Comparison of ENCODE assay signal across 16 cellular contexts in the genomic region with DNA sequence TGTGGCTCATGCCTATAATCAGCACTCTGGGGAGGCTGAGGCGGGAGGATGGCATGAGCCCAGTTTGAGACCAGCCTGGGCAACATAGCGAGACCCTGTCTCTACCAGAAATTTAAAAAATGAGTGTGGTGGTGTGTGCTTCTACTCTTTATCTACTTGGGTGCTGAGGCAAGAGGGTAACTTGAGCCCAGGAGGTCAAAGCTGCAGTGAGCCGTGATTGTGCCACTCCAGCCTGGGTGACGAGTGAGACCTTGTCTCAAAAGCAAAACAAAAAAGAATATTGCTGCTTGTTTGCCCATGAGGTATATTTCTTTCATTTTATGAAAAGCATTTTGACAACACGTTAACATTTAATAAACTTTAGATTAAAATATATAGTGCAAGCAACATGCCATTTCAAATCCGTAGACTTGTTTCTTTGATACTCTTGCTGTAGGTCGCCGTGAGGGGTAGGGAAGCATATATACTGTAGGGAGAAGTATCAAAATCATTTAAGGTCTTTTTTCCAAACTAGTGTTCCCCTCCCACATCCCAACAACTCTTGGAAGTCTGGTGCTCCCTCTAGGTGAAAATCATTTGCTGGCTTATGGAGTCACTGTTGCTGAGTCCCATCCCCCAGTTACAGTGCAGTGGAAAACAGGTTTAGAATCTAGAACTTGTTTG. TPM values are rescaled to one million over a fixed set of nuclear protein-coding genes. Genes with fewer than 3 reads are reported as not detected.
DNase-seq lines count a peak whose midpoint lies in the region; ATAC-seq, FAIRE-seq and TF ChIP-seq lines count a peak whose summit lies in the region.
"Had no signal": no experiment of that assay in that cellular context is flagged by ENCODE, and none has a peak within 500 bp of the region (broad histone marks: within the 10 kb centered on the region; RNA-seq: fewer than 3 reads in every experiment).

No MANE protein-coding gene starts in this region.

- POLR2A ChIA-PET in HepG2 (lab: Yijun Ruan, JAX), result no interaction called here
- POLR2A ChIA-PET in GM12878 (lab: Charles Lee), result no interaction called here

- CTCF ChIA-PET in HepG2 (lab: Yijun Ruan, JAX; ENCODE audit: low intra/inter-chr PET ratio, low total read pairs) (no interaction called here), GM12878 (lab: Yijun Ruan, JAX) (no interaction called here)

- ATAC-seq in HepG2 (no peak), right lobe of liver (no peak), GM12878 (no peak), foreskin keratinocyte (peak; percentile 11)

- TF ChIP-seq CTCF in HepG2 (CRISPR knock-in tag; IDR thresholded peaks at IDR 0.05), result no peak
- no peak for TF ChIP-seq CTCF in right lobe of liver (IDR thresholded peaks at IDR 0.05)
- no peak for TF ChIP-seq CTCF in GM12878 (IDR thresholded peaks at IDR 0.05 in 2 of 3, conservative IDR thresholded peaks at IDR 0.05 in 1 of 3; ENCODE audit: control insufficient read depth in 2 of 3, extremely low read depth in 1 of 3, insufficient read depth in 1 of 3, low read depth in 3 of 3, low read length in 3 of 3)
- no peak for TF ChIP-seq CTCF in foreskin keratinocyte (conservative IDR thresholded peaks at IDR 0.05)
- no peak for TF ChIP-seq CTCF in ovary (IDR thresholded peaks at IDR 0.05)

- H3K36me3 ChIP-seq in HepG2 (replicated peaks in 1 of 2; ENCODE audit: control insufficient read depth in 1 of 2, insufficient read depth in 2 of 2, low read length in 2 of 2) (peaks cover 3 to 37% of the 10 kb centered on the region in 2 experiments), right lobe of liver (peaks cover 0 to 48% (median 15%) of the 10 kb centered on the region in 4 donors), GM12878 (ENCODE audit: control insufficient read depth in 2 of 2, insufficient read depth in 2 of 2, low read length in 1 of 2) (peaks cover 1 to 25% of the 10 kb centered on the region in 2 experiments), ovary (no peaks in the 10 kb centered on the region), GM23248 (ENCODE audit: low read depth) (peaks cover 53% of the 10 kb centered on the region)

- FAIRE-seq in HepG2 (lab: Jason Lieb, UNC) (no peak), GM12878 (lab: Jason Lieb, UNC) (no peak)
- FAIRE-seq: GM18507, HTR-8/SVneo had no signal

- SMC1A ChIA-PET in GM12878 (lab: Charles Lee; ENCODE audit: uncharacterized antibody, unreplicated experiment), result no interaction called here

- peaks cover 69% of the 10 kb centered on the region for H3F3A ChIP-seq in GM23248 (ENCODE audit: insufficient read depth)

- no peak for DNase-seq in HepG2 (ENCODE audit: low spot score)
- no peak for DNase-seq in right lobe of liver
- no peak for DNase-seq in GM12878 (ENCODE audit: low read depth, low spot score)
- DNase-seq in foreskin keratinocyte, result no peak
- no peak for DNase-seq in ovary
- DNase-seq in NCI-H82 treated with DMSO at 0.1 percent for 48 hours (lab: John Stamatoyannopoulos, UW; ENCODE audit: unreplicated experiment), result no peak
- no peak for DNase-seq in GM23248
- DNase-seq: C1 segment of cervical spinal cord; CD4-positive, alpha-beta memory T cell; DND-41; GDM1; GOT3; HCEC 1CT; HFFc6 had no signal

- intact Hi-C loops in HepG2 (cut with micrococcal nuclease; ENCODE audit: unreplicated experiment) (no loop called here), right lobe of liver (cut with DNase I) (no loop called here), GM12878 (cut with micrococcal nuclease; ENCODE audit: unreplicated experiment) (no loop called here), ovary (cut with DNase I) (no loop called here)

- in situ Hi-C loops in HepG2 (cut with HindIII; ENCODE audit: extremely low pct_ligation_motif_present, low pct_unique_long_range_greater_than_20kb) (no loop called here), GM12878 (cut with MboI) (no loop called here), GM23248 (cut with MboI) (no loop called here)

- WGBS in HepG2 (ENCODE audit: low lambda C conversion rate), result 97% methylated on average over 8 of the region's 8 CpGs
- 93% methylated on average over 8 of the region's 8 CpGs for WGBS in right lobe of liver (ENCODE audit: insufficient coverage, low coverage, low lambda C conversion rate, missing lambda C conversion rate)
- 92% methylated on average over 8 of the region's 8 CpGs for WGBS in GM12878 (ENCODE audit: insufficient coverage, insufficient replicate concordance, low lambda C conversion rate, missing lambda C conversion rate)
- 91 to 97% (median 93%) methylated on average over 8 of the region's 8 CpGs for WGBS in ovary, 3 donors
- 98 to 100% methylated on average over 8 of the region's 8 CpGs for WGBS in GM23248 (ENCODE audit: low coverage in 1 of 2, low lambda C conversion rate in 2 of 2, missing lambda C conversion rate in 2 of 2), 2 experiments

- H3K79me2 ChIP-seq in HepG2 (ENCODE audit: insufficient read depth, low read length) (no peaks in the 10 kb centered on the region), GM12878 (ENCODE audit: control insufficient read depth, insufficient read depth, low read length) (no peaks in the 10 kb centered on the region), GM23248 (ENCODE audit: insufficient read depth) (peaks cover 53% of the 10 kb centered on the region)

- no peaks in the 10 kb centered on the region for H3K9me2 ChIP-seq in GM23248 (ENCODE audit: insufficient read depth)

- TF ChIP-seq POLR2A in HepG2 (IDR thresholded peaks at IDR 0.05; ENCODE audit: insufficient read depth in 1 of 2, low read depth in 2 of 2, low read length in 2 of 2) (no peak), right lobe of liver (IDR thresholded peaks at IDR 0.05) (no peak), GM12878 (IDR thresholded peaks at IDR 0.05; ENCODE audit: low read depth, low read length) (no peak), ovary (IDR thresholded peaks at IDR 0.05) (no peak)

- H3K9ac ChIP-seq in HepG2 (ENCODE audit: insufficient read depth, low read depth, low read length) (no peak overlapping the region), GM12878 (ENCODE audit: control insufficient read depth, insufficient read depth, low read length) (no peak overlapping the region), GM23248 (no peak overlapping the region)

- no peak for TF ChIP-seq RAD21 in HepG2 (CRISPR knock-in tag; IDR thresholded peaks at IDR 0.05)
- TF ChIP-seq RAD21 in GM12878 (IDR thresholded peaks at IDR 0.05; ENCODE audit: insufficient read depth, low read depth, low read length), result no peak

- TF ChIP-seq EP300 in HepG2 (IDR thresholded peaks at IDR 0.05; ENCODE audit: low read depth in 2 of 2, low read length in 2 of 2), result no peak
- TF ChIP-seq EP300 in HepG2 (CRISPR knock-in tag; IDR thresholded peaks at IDR 0.05; ENCODE audit: borderline replicate concordance), result no peak
- no peak for TF ChIP-seq EP300 in GM12878 (IDR thresholded peaks at IDR 0.05; ENCODE audit: borderline replicate concordance in 1 of 2, control insufficient read depth in 1 of 2, low read depth in 2 of 2, low read length in 2 of 2)
- TF ChIP-seq EP300 in ovary (IDR thresholded peaks at IDR 0.05), result no peak

- BruUV-seq in HepG2 (replicated peaks; lab: Mats Ljungman, UMichigan) (no TSS peak), GM12878 (replicated peaks; lab: Mats Ljungman, UMichigan) (no TSS peak)

- H3K27ac ChIP-seq in HepG2 (ENCODE audit: extremely low read length, insufficient read depth, low read length) (no peak overlapping the region), right lobe of liver (no peak overlapping the region), GM12878 (ENCODE audit: control insufficient read depth, insufficient read depth) (no peak overlapping the region), foreskin keratinocyte (no peak overlapping the region), ovary (no peak overlapping the region), GM23248 (no peak overlapping the region)

- H3K4me1 ChIP-seq in HepG2 (ENCODE audit: insufficient read depth, low read length), result no peaks in the 10 kb centered on the region
- H3K4me1 ChIP-seq in right lobe of liver, result no peaks in the 10 kb centered on the region
- no peaks in the 10 kb centered on the region for H3K4me1 ChIP-seq in GM12878 (ENCODE audit: control insufficient read depth, insufficient read depth, low read length)
- H3K4me1 ChIP-seq in foreskin keratinocyte, result peaks cover 6% of the 10 kb centered on the region
- H3K4me1 ChIP-seq in ovary (ENCODE audit: insufficient read depth), result no peaks in the 10 kb centered on the region
- peaks cover 16% of the 10 kb centered on the region for H3K4me1 ChIP-seq in GM23248 (ENCODE audit: insufficient read depth)

- H3K27me3 ChIP-seq in HepG2 (ENCODE audit: control insufficient read depth in 1 of 2, insufficient read depth in 2 of 2, low read length in 2 of 2) (no peaks in the 10 kb centered on the region), right lobe of liver (no peaks in the 10 kb centered on the region), GM12878 (replicated peaks in 1 of 2; ENCODE audit: control insufficient read depth in 2 of 2, insufficient read depth in 2 of 2, low read length in 1 of 2) (no peaks in the 10 kb centered on the region), foreskin keratinocyte (no peaks in the 10 kb centered on the region), ovary (no peaks in the 10 kb centered on the region), GM23248 (replicated peaks; ENCODE audit: insufficient read depth) (no peaks in the 10 kb centered on the region)

- no peaks in the 10 kb centered on the region for H4K20me1 ChIP-seq in HepG2 (ENCODE audit: insufficient read depth, low read length)
- H4K20me1 ChIP-seq in GM12878 (ENCODE audit: control insufficient read depth, insufficient read depth), result no peaks in the 10 kb centered on the region
- H4K20me1 ChIP-seq in GM23248 (ENCODE audit: insufficient read depth), result peaks cover 10% of the 10 kb centered on the region; the same call in 1 of the 2 replicates

- no peak overlapping the region for H3K4me3 ChIP-seq in HepG2 (replicated peaks in 1 of 3; ENCODE audit: insufficient read depth in 1 of 3, low read depth in 2 of 3, low read length in 3 of 3)
- H3K4me3 ChIP-seq in right lobe of liver, result no peak overlapping the region
- no peak overlapping the region for H3K4me3 ChIP-seq in GM12878
- no peak overlapping the region for H3K4me3 ChIP-seq in ovary
- no peak overlapping the region for H3K4me3 ChIP-seq in GM23248

- no peak overlapping the region for H2AFZ ChIP-seq in HepG2 (ENCODE audit: low read length)
- no peak overlapping the region for H2AFZ ChIP-seq in GM12878 (ENCODE audit: control insufficient read depth, low read depth, low read length)
- no peak overlapping the region for H2AFZ ChIP-seq in GM23248

- H3K9me3 ChIP-seq in HepG2 (ENCODE audit: low read length), result no peaks in the 10 kb centered on the region
- no peaks in the 10 kb centered on the region for H3K9me3 ChIP-seq in right lobe of liver
- H3K9me3 ChIP-seq in GM12878 (replicated peaks; ENCODE audit: control insufficient read depth, insufficient read depth, low read length), result no peaks in the 10 kb centered on the region
- no peaks in the 10 kb centered on the region for H3K9me3 ChIP-seq in ovary
- no peaks in the 10 kb centered on the region for H3K9me3 ChIP-seq in GM23248 (ENCODE audit: low read depth)

- H3K4me2 ChIP-seq in HepG2 (ENCODE audit: low read depth, low read length) (no peak overlapping the region), GM12878 (ENCODE audit: control insufficient read depth, insufficient read depth) (no peak overlapping the region), GM23248 (ENCODE audit: unreplicated experiment) (no peak overlapping the region)

- RAD21 ChIA-PET in GM12878 (lab: Charles Lee; ENCODE audit: unreplicated experiment), result interaction anchor here (1.1 kb wide), 1 partner anchor 9 kb away, joined by 3 read pairs; no protein-coding TSS in a partner anchor

RNA-seq across cellular contexts. Expression of a gene that starts 4.3 kb away (rescaled TPM):
- 0.62 and 1.2 TPM in 2 replicates for total RNA-seq in HepG2 (2016; rRNA removed; fragmentation: Illumina TruSeq; extraction: Trizol)
- total RNA-seq in HepG2 (2016; cell fraction: cytosol; rRNA removed; fragmentation: Illumina TruSeq; extraction: Trizol; ENCODE audit: low read depth), result 0.10 and 0.26 TPM in 2 replicates
- total RNA-seq in HepG2 (2016; cell fraction: insoluble cytoplasmic fraction; rRNA removed; fragmentation: Illumina TruSeq; extraction: Trizol), result 0.49 and 1.2 TPM in 2 replicates
- 0.28 and 0.83 TPM in 2 replicates for total RNA-seq in HepG2 (2016; cell fraction: membrane; rRNA removed; fragmentation: Illumina TruSeq; extraction: Trizol)
- 2.8 and 3.6 TPM in 2 replicates for total RNA-seq in HepG2 (2016; cell fraction: nucleus; rRNA removed; fragmentation: Illumina TruSeq; extraction: Trizol)
- polyA plus RNA-seq in HepG2 (2011; rRNA removed), result 1.3 and 1.4 TPM in 2 replicates
- polyA plus RNA-seq in HepG2 (2011; cell fraction: cytosol; rRNA removed), result 0.09 and 0.18 TPM in 2 replicates
- 2.3 and 3.4 TPM in 2 replicates for polyA plus RNA-seq in HepG2 (2011; cell fraction: nucleus; rRNA removed)
- 0.97 and 2.1 TPM in 2 replicates for polyA plus RNA-seq in HepG2 (2012)
- 0.11 and 0.19 TPM in 2 replicates for polyA plus RNA-seq in HepG2 (2016; cell fraction: cytosol; fragmentation: Illumina TruSeq; extraction: Trizol; ENCODE audit: low read depth)
- 0.66 and 1.6 TPM in 2 replicates for polyA plus RNA-seq in HepG2 (2016; cell fraction: insoluble cytoplasmic fraction; fragmentation: Illumina TruSeq; extraction: Trizol; ENCODE audit: low read depth)
- polyA plus RNA-seq in HepG2 (2016; cell fraction: membrane; fragmentation: Illumina TruSeq; extraction: Trizol; ENCODE audit: low read depth), result 0.25 and 0.36 TPM in 2 replicates
- polyA plus RNA-seq in HepG2 (2016; cell fraction: nucleus; fragmentation: Illumina TruSeq; extraction: Trizol; ENCODE audit: insufficient read depth, low read depth), result 10.1 and 12.3 TPM in 2 replicates
- polyA minus RNA-seq in HepG2 (2011; rRNA and poly(A)+ RNA removed; ENCODE audit: low replicate concordance), result 0.49 TPM in 1 of 2 replicates, not detected in the other
- not detected in 2 replicates for polyA minus RNA-seq in HepG2 (2011; cell fraction: cytosol; rRNA and poly(A)+ RNA removed)
- polyA minus RNA-seq in HepG2 (2011; cell fraction: nucleus; rRNA and poly(A)+ RNA removed), result 5.8 and 6.1 TPM in 2 replicates
- 1 to 10 TPM in 5 of 6 experiments, under 1 TPM in 1; 0.81 to 5.0 (median 2.4) TPM for total RNA-seq in right lobe of liver
- total RNA-seq in GM12878 (2013; cell fraction: nucleolus; rRNA removed), result 0.44 and 0.86 TPM in 2 replicates
- 0.11 and 0.17 TPM in 2 replicates for total RNA-seq in GM12878 (2014; rRNA removed)
- 0.27 and 0.32 TPM in 2 replicates for total RNA-seq in GM12878 (2014; rRNA removed; fragmentation: Illumina TruSeq; extraction: Trizol)
- total RNA-seq in GM12878 (2021), result 0.18 and 0.21 TPM in 2 replicates
- polyA plus RNA-seq in GM12878 (2011; ENCODE audit: low read depth), result 0.31 TPM
- polyA plus RNA-seq in GM12878 (2011; rRNA removed), result 0.67 and 1.1 TPM in 2 replicates
- 0.08 and 0.28 TPM in 2 replicates for polyA plus RNA-seq in GM12878 (2011; cell fraction: cytosol; rRNA removed)
- 1.1 and 1.2 TPM in 2 replicates for polyA plus RNA-seq in GM12878 (2011; cell fraction: nucleus; rRNA removed)
- 0.42 and 0.55 TPM in 2 replicates for polyA plus RNA-seq in GM12878 (2012)
- polyA plus RNA-seq in GM12878 (2014; fragmentation: Illumina TruSeq; extraction: Trizol), result 0.26 TPM in 1 of 2 replicates, not detected in the other
- under 1 TPM; 0.11 to 0.23 TPM for polyA plus RNA-seq in GM12878 (2014; fragmentation: Nextera tagmentation; extraction: Ambion mirVana)
- 0.47 and 0.63 TPM in 2 replicates for polyA plus RNA-seq in GM12878 (2014; rRNA removed)
- under 1 TPM; 0.33 to 0.66 TPM for polyA plus RNA-seq in GM12878 (2016; fragmentation: Nextera tagmentation; extraction: Ambion mirVana)
- not detected in 2 replicates for polyA minus RNA-seq in GM12878 (2011; rRNA and poly(A)+ RNA removed)
- polyA minus RNA-seq in GM12878 (2011; cell fraction: cytosol; rRNA and poly(A)+ RNA removed), result not detected in 2 replicates
- polyA minus RNA-seq in GM12878 (2011; cell fraction: nucleus; rRNA and poly(A)+ RNA removed), result 0.48 and 0.96 TPM in 2 replicates
- 0.25 and 0.58 TPM in 2 replicates for total RNA-seq in foreskin keratinocyte
- 0.33 and 0.59 TPM in 2 replicates for polyA plus RNA-seq in foreskin keratinocyte
- 1 to 10 TPM in 4 of 7 donors, under 1 TPM in 3; 0.79 to 2.3 (median 1.1) TPM for total RNA-seq in ovary
- polyA plus RNA-seq in ovary, result under 1 TPM; 0.40 to 0.83 TPM
- total RNA-seq in GM23248 (2014; rRNA removed; shearing (Covaris generic)), result not detected in 2 replicates
- polyA plus RNA-seq in GM23248 (2016; fragmentation: Nextera tagmentation; extraction: Ambion mirVana), result 0.27 and 0.39 TPM in 2 replicates

RNA-seq across cellular contexts. Expression of a gene that starts 26.3 kb away (rescaled TPM):
- total RNA-seq in HepG2 (2016; rRNA removed; fragmentation: Illumina TruSeq; extraction: Trizol) (55.0 and 55.5 TPM in 2 replicates), right lobe of liver (10 to 100 TPM; 19.0 to 34.7 (median 28.2) TPM), GM12878 (2014; rRNA removed) (21.7 and 26.2 TPM in 2 replicates), GM12878 (2014; rRNA removed; fragmentation: Illumina TruSeq; extraction: Trizol) (19.7 and 21.9 TPM in 2 replicates), GM12878 (2021) (20.0 and 20.1 TPM in 2 replicates), foreskin keratinocyte (27.8 and 29.1 TPM in 2 replicates), ovary (10 to 100 TPM; 35.1 to 75.1 (median 58.1) TPM)
- total RNA-seq in HepG2 (2016; cell fraction: cytosol; rRNA removed; fragmentation: Illumina TruSeq; extraction: Trizol; ENCODE audit: low read depth), result 9.5 and 10.7 TPM in 2 replicates
- 56.9 and 60.9 TPM in 2 replicates for total RNA-seq in HepG2 (2016; cell fraction: insoluble cytoplasmic fraction; rRNA removed; fragmentation: Illumina TruSeq; extraction: Trizol)
- total RNA-seq in HepG2 (2016; cell fraction: membrane; rRNA removed; fragmentation: Illumina TruSeq; extraction: Trizol), result 23.2 and 23.9 TPM in 2 replicates
- total RNA-seq in HepG2 (2016; cell fraction: nucleus; rRNA removed; fragmentation: Illumina TruSeq; extraction: Trizol), result 81.6 and 82.4 TPM in 2 replicates
- polyA plus RNA-seq in HepG2 (2011; rRNA removed) (45.9 and 50.9 TPM in 2 replicates), GM12878 (2011; rRNA removed) (31.1 and 47.8 TPM in 2 replicates), GM12878 (2014; fragmentation: Illumina TruSeq; extraction: Trizol) (16.8 and 17.5 TPM in 2 replicates), GM12878 (2014; fragmentation: Nextera tagmentation; extraction: Ambion mirVana) (10 to 100 TPM in 1 of 2 experiments, 1 to 10 TPM in 1; 9.6 to 12.0 TPM), GM12878 (2014; rRNA removed) (18.6 and 18.7 TPM in 2 replicates), GM12878 (2016; fragmentation: Nextera tagmentation; extraction: Ambion mirVana) (10 to 100 TPM; 25.2 to 25.4 TPM), foreskin keratinocyte (14.9 and 18.8 TPM in 2 replicates), ovary (10 to 100 TPM; 21.2 to 29.3 TPM), GM23248 (2016; fragmentation: Nextera tagmentation; extraction: Ambion mirVana) (71.9 and 73.9 TPM in 2 replicates)
- polyA plus RNA-seq in HepG2 (2011; cell fraction: cytosol; rRNA removed), result 18.4 and 29.0 TPM in 2 replicates
- 34.1 and 35.0 TPM in 2 replicates for polyA plus RNA-seq in HepG2 (2011; cell fraction: nucleus; rRNA removed)
- 40.2 and 62.6 TPM in 2 replicates for polyA plus RNA-seq in HepG2 (2012)
- 5.7 and 6.2 TPM in 2 replicates for polyA plus RNA-seq in HepG2 (2016; cell fraction: cytosol; fragmentation: Illumina TruSeq; extraction: Trizol; ENCODE audit: low read depth)
- 46.7 and 52.1 TPM in 2 replicates for polyA plus RNA-seq in HepG2 (2016; cell fraction: insoluble cytoplasmic fraction; fragmentation: Illumina TruSeq; extraction: Trizol; ENCODE audit: low read depth)
- polyA plus RNA-seq in HepG2 (2016; cell fraction: membrane; fragmentation: Illumina TruSeq; extraction: Trizol; ENCODE audit: low read depth), result 11.7 and 12.5 TPM in 2 replicates
- 75.5 and 78.6 TPM in 2 replicates for polyA plus RNA-seq in HepG2 (2016; cell fraction: nucleus; fragmentation: Illumina TruSeq; extraction: Trizol; ENCODE audit: insufficient read depth, low read depth)
- polyA minus RNA-seq in HepG2 (2011; rRNA and poly(A)+ RNA removed; ENCODE audit: low replicate concordance), result 25.6 and 26.3 TPM in 2 replicates
- 18.1 and 20.8 TPM in 2 replicates for polyA minus RNA-seq in HepG2 (2011; cell fraction: cytosol; rRNA and poly(A)+ RNA removed)
- polyA minus RNA-seq in HepG2 (2011; cell fraction: nucleus; rRNA and poly(A)+ RNA removed), result 140 and 146 TPM in 2 replicates
- 67.1 and 76.4 TPM in 2 replicates for total RNA-seq in GM12878 (2013; cell fraction: nucleolus; rRNA removed)
- 8.8 TPM for polyA plus RNA-seq in GM12878 (2011; ENCODE audit: low read depth)
- polyA plus RNA-seq in GM12878 (2011; cell fraction: cytosol; rRNA removed), result 9.4 and 10.3 TPM in 2 replicates
- polyA plus RNA-seq in GM12878 (2011; cell fraction: nucleus; rRNA removed), result 35.5 and 39.5 TPM in 2 replicates
- 19.1 and 25.5 TPM in 2 replicates for polyA plus RNA-seq in GM12878 (2012)
- 18.9 and 25.7 TPM in 2 replicates for polyA minus RNA-seq in GM12878 (2011; rRNA and poly(A)+ RNA removed)
- 6.7 and 13.1 TPM in 2 replicates for polyA minus RNA-seq in GM12878 (2011; cell fraction: cytosol; rRNA and poly(A)+ RNA removed)
- polyA minus RNA-seq in GM12878 (2011; cell fraction: nucleus; rRNA and poly(A)+ RNA removed), result 40.0 and 55.1 TPM in 2 replicates
- total RNA-seq in GM23248 (2014; rRNA removed; shearing (Covaris generic)), result 61.4 and 75.5 TPM in 2 replicates
